In genomic region chr5:10564838-10565784, GRCh38 we compare ENCODE assay signal across 8 cellular contexts. TPM values are rescaled to one million over a fixed set of nuclear protein-coding genes. Genes with fewer than 3 reads are reported as not detected.
DNase-seq lines count a peak whose midpoint lies in the region; ATAC-seq, FAIRE-seq and TF ChIP-seq lines count a peak whose summit lies in the region.

No MANE protein-coding gene starts in this region.

- H3K4me1 Mint-ChIP-seq in CD4-positive, alpha-beta memory T cell, result peaks cover 8 to 28% (median 20%) of the 10 kb centered on the region in 4 donors
- H3K4me1 Mint-ChIP-seq in stimulated activated naive CD8-positive, alpha-beta T cell treated with anti-CD3 and anti-CD28 coated beads, Interleukin-15, amount 100 ng/mL, for 72 hours, result peaks cover 51% of the 10 kb centered on the region

- no peaks in the 10 kb centered on the region for H3K27me3 ChIP-seq in CD4-positive, alpha-beta memory T cell (ENCODE audit: insufficient read depth, low read length)
- peaks cover 69% of the 10 kb centered on the region for H3K27me3 ChIP-seq in HUES6 (ENCODE audit: control insufficient read depth, insufficient read depth, low read length)
- H3K27me3 ChIP-seq in ascending aorta, result no peaks in the 10 kb centered on the region
- peaks cover 12% of the 10 kb centered on the region for H3K27me3 ChIP-seq in keratinocyte (ENCODE audit: control insufficient read depth, extremely low read depth, insufficient read depth, low read length)

- TF ChIP-seq CTCF in ascending aorta (IDR thresholded peaks at IDR 0.05), result no peak
- TF ChIP-seq CTCF in keratinocyte (optimal IDR thresholded peaks at IDR 0.05 in 1 of 3, IDR thresholded peaks at IDR 0.05 in 1 of 3, conservative IDR thresholded peaks at IDR 0.05 in 1 of 3; ENCODE audit: extremely low read depth in 1 of 3, insufficient read depth in 2 of 3, low read length in 3 of 3), result no peak

- H3K9ac ChIP-seq in HUES6 (ENCODE audit: low read length) (peak overlapping the region; percentile 83), keratinocyte (ENCODE audit: control insufficient read depth, extremely low read depth, insufficient read depth, low read length) (peak overlapping the region; percentile 78)

- no peaks in the 10 kb centered on the region for H3K27me3 Mint-ChIP-seq in CD4-positive, alpha-beta memory T cell
- peaks cover 22% of the 10 kb centered on the region for H3K27me3 Mint-ChIP-seq in stimulated activated naive CD8-positive, alpha-beta T cell treated with anti-CD3 and anti-CD28 coated beads, Interleukin-15, amount 100 ng/mL, for 72 hours

- CTCF ChIA-PET in CD4-positive, alpha-beta memory T cell (lab: Charles Lee; ENCODE audit: partially characterized antibody), result no interaction called here

- peaks cover 3% of the 10 kb centered on the region for H3K79me2 ChIP-seq in keratinocyte (ENCODE audit: control insufficient read depth, insufficient read depth, low read length)

- peaks cover 22% of the 10 kb centered on the region for H3K4me1 ChIP-seq in CD4-positive, alpha-beta memory T cell (ENCODE audit: insufficient read depth, low read length)
- H3K4me1 ChIP-seq in HUES6 (ENCODE audit: control insufficient read depth, insufficient read depth, low read length) (peaks cover 33% of the 10 kb centered on the region), ascending aorta (peaks cover 0 to 21% of the 10 kb centered on the region in 2 donors), keratinocyte (ENCODE audit: control insufficient read depth, extremely low read depth, insufficient read depth, low read length) (peaks cover 26% of the 10 kb centered on the region)

- peak in 2 of 5 donors; percentile 6 to 15 for DNase-seq in CD4-positive, alpha-beta memory T cell
- DNase-seq in ascending aorta (ENCODE audit: low spot score in 2 of 2) (no peak), keratinocyte (ENCODE audit: low read depth, low spot score) (no peak), HT-29 (ENCODE audit: low spot score) (no peak)
- peak in 1 of 2 donors; percentile 28 for DNase-seq in stimulated activated naive CD8-positive, alpha-beta T cell treated with anti-CD3 and anti-CD28 coated beads, Interleukin-15, amount 100 ng/mL, for 72 hours

- no peaks in the 10 kb centered on the region for H3K9me1 ChIP-seq in keratinocyte (ENCODE audit: control insufficient read depth, extremely low read depth, insufficient read depth, low read length)

- H3K27ac ChIP-seq in CD4-positive, alpha-beta memory T cell (ENCODE audit: low read depth, low read length), result peak overlapping the region; percentile 31
- no peak overlapping the region for H3K27ac ChIP-seq in HUES6 (ENCODE audit: low read depth, low read length)
- peak overlapping the region; percentile 48 to 80 for H3K27ac ChIP-seq in ascending aorta
- H3K27ac ChIP-seq in keratinocyte (ENCODE audit: control insufficient read depth, insufficient read depth, low read length), result no peak overlapping the region

- peak overlapping the region; percentile 74 for H2AFZ ChIP-seq in keratinocyte (ENCODE audit: control insufficient read depth, low read length)

- no peaks in the 10 kb centered on the region for H3K9me3 ChIP-seq in CD4-positive, alpha-beta memory T cell (ENCODE audit: control insufficient read depth in 1 of 2, low read length in 2 of 2)
- no peaks in the 10 kb centered on the region for H3K9me3 ChIP-seq in HUES6 (ENCODE audit: control insufficient read depth, insufficient read depth, low read depth, low read length)
- no peaks in the 10 kb centered on the region for H3K9me3 ChIP-seq in ascending aorta
- no peaks in the 10 kb centered on the region for H3K9me3 ChIP-seq in keratinocyte (ENCODE audit: control insufficient read depth, low read depth, low read length)

- no peaks in the 10 kb centered on the region for H3K36me3 Mint-ChIP-seq in CD4-positive, alpha-beta memory T cell

- intact Hi-C loops in CD4-positive, alpha-beta memory T cell (cut with micrococcal nuclease), result loop anchor here (1.0 to 2.0 kb wide), 5 partner anchors 70 to 315 kb away; partner anchors contain the start of genes CCT5, DAP and ROPN1L
- intact Hi-C loops in ascending aorta (cut with DNase I), result loop anchor here (5.0 kb wide), 2 partner anchors 37 to 113 kb away; no protein-coding TSS in a partner anchor

- ATAC-seq in stimulated activated naive CD8-positive, alpha-beta T cell treated with anti-CD3 and anti-CD28 coated beads, Interleukin-15, amount 100 ng/mL, for 72 hours, result peak; percentile 0
- ATAC-seq in GM18519 (IDR thresholded peaks at IDR 0.05; ENCODE audit: low FRiP score, unreplicated experiment) (no peak), GM18873 (IDR thresholded peaks at IDR 0.05; ENCODE audit: low FRiP score, unreplicated experiment) (no peak)

- H4K20me1 ChIP-seq in keratinocyte (ENCODE audit: control insufficient read depth, extremely low read depth, insufficient read depth, low read length), result no peaks in the 10 kb centered on the region

- no peaks in the 10 kb centered on the region for H3K36me3 ChIP-seq in CD4-positive, alpha-beta memory T cell (ENCODE audit: insufficient read depth, low read length)
- H3K36me3 ChIP-seq in HUES6 (ENCODE audit: control insufficient read depth, insufficient read depth, low read length) (no peaks in the 10 kb centered on the region), ascending aorta (no peaks in the 10 kb centered on the region), keratinocyte (ENCODE audit: control insufficient read depth in 2 of 2, extremely low read depth in 1 of 2, insufficient read depth in 2 of 2, low read length in 2 of 2) (no peaks in the 10 kb centered on the region)

- dilution Hi-C loops in keratinocyte (cut with MboI; ENCODE audit: extremely low pct_ligation_motif_present, low sequenced_read_pairs), result no loop called here

- H3K9me3 Mint-ChIP-seq in CD4-positive, alpha-beta memory T cell, result peaks cover 0 to 2% (median 0%) of the 10 kb centered on the region in 8 donors
- H3K9me3 Mint-ChIP-seq in stimulated activated naive CD8-positive, alpha-beta T cell treated with anti-CD3 and anti-CD28 coated beads, Interleukin-15, amount 100 ng/mL, for 72 hours, result no peaks in the 10 kb centered on the region

- POLR2A ChIA-PET in CD4-positive, alpha-beta memory T cell (lab: Charles Lee; ENCODE audit: partially characterized antibody), result interaction anchor here (1.2 kb wide), 1 partner anchor 122 kb away, joined by 3 read pairs; no protein-coding TSS in a partner anchor

- FAIRE-seq in keratinocyte (lab: Jason Lieb, UNC), result no peak

- H3K4me3 Mint-ChIP-seq in CD4-positive, alpha-beta memory T cell, result peak overlapping the region; percentile 82 to 93 (median 86)
- peak overlapping the region; percentile 87 to 97 for H3K4me3 Mint-ChIP-seq in stimulated activated naive CD8-positive, alpha-beta T cell treated with anti-CD3 and anti-CD28 coated beads, Interleukin-15, amount 100 ng/mL, for 72 hours

- peak overlapping the region; percentile 87 for H3K4me2 ChIP-seq in keratinocyte (ENCODE audit: control insufficient read depth, extremely low read depth, insufficient read depth, low read depth, low read length)

- peak overlapping the region; percentile 29 to 60 for H3K4me3 ChIP-seq in CD4-positive, alpha-beta memory T cell (ENCODE audit: low read length in 2 of 2)
- H3K4me3 ChIP-seq in HUES6 (ENCODE audit: low read depth, low read length) (peak overlapping the region; percentile 94), ascending aorta (peak overlapping the region; percentile 72 to 76), keratinocyte (ENCODE audit: control insufficient read depth in 2 of 3, extremely low read depth in 1 of 3, insufficient read depth in 2 of 3, low read depth in 1 of 3, low read length in 3 of 3) (peak overlapping the region; percentile 56 to 64 (median 60))

- peak overlapping the region in 6 of 7 donors; percentile 41 to 87 (median 67) for H3K27ac Mint-ChIP-seq in CD4-positive, alpha-beta memory T cell
- H3K27ac Mint-ChIP-seq in stimulated activated naive CD8-positive, alpha-beta T cell treated with anti-CD3 and anti-CD28 coated beads, Interleukin-15, amount 100 ng/mL, for 72 hours, result peak overlapping the region; percentile 68 to 88

RNA-seq across cellular contexts. Expression of gene ANKRD33B, which starts 1.2 kb away (rescaled TPM):
- 1 to 10 TPM; 2.0 to 2.3 TPM for total RNA-seq in CD4-positive, alpha-beta memory T cell
- polyA plus RNA-seq in CD4-positive, alpha-beta memory T cell, result under 1 TPM; 0.05 to 0.37 TPM
- total RNA-seq in ascending aorta, result 7.2 TPM
- polyA plus RNA-seq in keratinocyte, result 0.97 to 2.0 TPM (median 1.9 TPM) in 3 replicates
- polyA plus RNA-seq in keratinocyte (2011; ENCODE audit: low read depth), result 0.46 TPM
- polyA plus RNA-seq in keratinocyte (2011; cell fraction: cytosol; rRNA removed), result 1.2 and 1.4 TPM in 2 replicates
- 3.9 and 4.2 TPM in 2 replicates for polyA plus RNA-seq in keratinocyte (2011; cell fraction: nucleus; rRNA removed)
- 0.82 and 2.5 TPM in 2 replicates for polyA plus RNA-seq in keratinocyte (2012; ENCODE audit: low replicate concordance)
- polyA minus RNA-seq in keratinocyte, result 3.3 to 7.7 TPM (median 6.4 TPM) in 3 replicates
- 4.0 TPM for polyA minus RNA-seq in keratinocyte (2011; cell fraction: cytosol; rRNA and poly(A)+ RNA removed)
- polyA minus RNA-seq in keratinocyte (2011; cell fraction: nucleus; rRNA and poly(A)+ RNA removed), result 6.0 and 8.5 TPM in 2 replicates
- not detected in 2 replicates for total RNA-seq in HT-29 (2014; rRNA removed; shearing (Covaris generic))

Comparison
In these comparisons a context has a peak if more than half of its experiments do, and no peak if none do; other contexts are left out.
1. H3K27ac ChIP-seq: peak in CD4-positive, alpha-beta memory T cell (single experiment) and ascending aorta (2 of 2); none in HUES6 (single experiment) and keratinocyte (single experiment).
2. Peak in every context shown above with its lines, with median percentiles within 50 percentile points of each other: H3K4me3 ChIP-seq.